12 cellular contexts compared by ENCODE assay signal in genomic region chr12:56718636-56719035, GRCh38. TPM values are rescaled to one million over a fixed set of nuclear protein-coding genes. Genes with fewer than 3 reads are reported as not detected.
DNase-seq lines count a peak whose midpoint lies in the region; ATAC-seq and TF ChIP-seq lines count a peak whose summit lies in the region.
"Had no signal": no experiment of that assay in that cellular context is flagged by ENCODE, and none has a peak within 500 bp of the region (broad histone marks: within the 10 kb centered on the region; RNA-seq: fewer than 3 reads in every experiment).

No MANE protein-coding gene starts in this region.

- no peak overlapping the region for H3K18ac ChIP-seq in H9 (ENCODE audit: insufficient read length, low read depth, low read length)

- H4K5ac ChIP-seq in H9 (ENCODE audit: insufficient read length, low read depth, low read length), result no peak overlapping the region

- H2BK15ac ChIP-seq in H9 (ENCODE audit: low read depth, low read length), result no peak overlapping the region

- DNase-seq in H9 (no peak), neural crest cell (ENCODE audit: low read depth, low spot score) (no peak), substantia nigra (lab: John Stamatoyannopoulos, UW) (no peak), NCI-H2196 (lab: John Stamatoyannopoulos, UW; ENCODE audit: unreplicated experiment) (no peak)
- no peak for DNase-seq in activated naive CD8-positive, alpha-beta T cell treated with anti-CD3 and anti-CD28 coated beads, Interleukin-2, amount 10 ng/mL, durations not matched to agents 7 days and 5 days
- DNase-seq: anterior cingulate cortex, hypothalamus, NCI-H446 had no signal

- no CpG with 5 or more reads among the region's 4 CpGs for WGBS in H9 (ENCODE audit: extremely low coverage, insufficient read length, low lambda C conversion rate)

- peaks cover 11% of the 10 kb centered on the region for H3K79me1 ChIP-seq in H9 (ENCODE audit: insufficient read depth, low read depth, low read length, poor library complexity, severe bottlenecking)

- H3K27me3 Mint-ChIP-seq in H9 (ENCODE audit: low read depth) (no peaks in the 10 kb centered on the region), neural crest cell (ENCODE audit: low read depth) (no peaks in the 10 kb centered on the region)
- H3K27me3 Mint-ChIP-seq in activated naive CD8-positive, alpha-beta T cell treated with anti-CD3 and anti-CD28 coated beads, Interleukin-2, amount 10 ng/mL, durations not matched to agents 7 days and 5 days, result no peaks in the 10 kb centered on the region

- peaks cover 75 to 91% (median 88%) of the 10 kb centered on the region in 11 experiments for H3K36me3 ChIP-seq in BLaER1 treated with 17β-estradiol and CSF1 and Interleukin-3, amounts not matched to agents 10 nM and 100 nM

- no peak overlapping the region for H3K56ac ChIP-seq in H9 (ENCODE audit: insufficient read length, low read depth, low read length)

- H4K20me1 ChIP-seq in BLaER1 treated with 17β-estradiol and CSF1 and Interleukin-3, amounts not matched to agents 10 nM and 100 nM, result peaks cover 89 to 100% (median 99%) of the 10 kb centered on the region in 11 experiments
- no peaks in the 10 kb centered on the region for H4K20me1 ChIP-seq in H9 (ENCODE audit: control insufficient read depth, insufficient read depth, insufficient read length)

- no peak overlapping the region for H4K91ac ChIP-seq in H9 (ENCODE audit: insufficient read length, low read depth, low read length)

- H3K23ac ChIP-seq in H9 (ENCODE audit: insufficient read length, low read depth, low read length), result no peak overlapping the region

- H2BK120ac ChIP-seq in H9 (ENCODE audit: low read depth, low read length, poor library complexity, severe bottlenecking), result no peak overlapping the region

- peaks cover 40% of the 10 kb centered on the region; the same call in 1 of the 2 replicates for H3K79me2 ChIP-seq in H9 (ENCODE audit: insufficient read depth, low read length)

- TF ChIP-seq CTCF in H9 (conservative IDR thresholded peaks at IDR 0.05) (no peak), neural crest cell (conservative IDR thresholded peaks at IDR 0.05) (no peak)

- no peak overlapping the region for H2BK5ac ChIP-seq in H9 (ENCODE audit: insufficient read length, low read length)

- H3K27ac ChIP-seq in BLaER1 treated with 17β-estradiol and CSF1 and Interleukin-3, amounts not matched to agents 10 nM and 100 nM, result peak overlapping the region in 8 of 11 experiments; percentile 6 to 97 (median 34); a peak in 8 of 22 replicates
- H3K27ac ChIP-seq in H9 (ENCODE audit: insufficient read length, low read depth, low read length), result no peak overlapping the region
- H3K27ac ChIP-seq in substantia nigra (ENCODE audit: low read depth, low read length, poor library complexity, severe bottlenecking), result no peak overlapping the region

- peak overlapping the region; percentile 63 to 93 (median 74); a peak in 6 of 7 replicates for H3K27ac Mint-ChIP-seq in H9
- peak overlapping the region; percentile 86 for H3K27ac Mint-ChIP-seq in activated naive CD8-positive, alpha-beta T cell treated with anti-CD3 and anti-CD28 coated beads, Interleukin-2, amount 10 ng/mL, durations not matched to agents 7 days and 5 days
- H3K27ac Mint-ChIP-seq in neural crest cell (ENCODE audit: unreplicated experiment), result no peak overlapping the region

- POLR2A ChIA-PET in activated naive CD8-positive, alpha-beta T cell treated with anti-CD3 and anti-CD28 coated beads, Interleukin-2, amount 10 ng/mL, durations not matched to agents 7 days and 5 days (lab: Charles Lee), result interaction anchor here (1.9 to 8.9 kb wide), 2 partner anchors 32 to 73 kb away, joined by 5 to 105 read pairs; partner anchors contain the start of genes ATP5F1B and PTGES3

- H3K36me3 Mint-ChIP-seq in H9 (ENCODE audit: insufficient read depth in 1 of 3, low read depth in 3 of 3) (peaks cover 75 to 85% (median 82%) of the 10 kb centered on the region in 3 experiments), neural crest cell (ENCODE audit: low read depth) (peaks cover 50% of the 10 kb centered on the region)
- peaks cover 55% of the 10 kb centered on the region for H3K36me3 Mint-ChIP-seq in activated naive CD8-positive, alpha-beta T cell treated with anti-CD3 and anti-CD28 coated beads, Interleukin-2, amount 10 ng/mL, durations not matched to agents 7 days and 5 days

- no peak overlapping the region for H2BK12ac ChIP-seq in H9 (ENCODE audit: insufficient read length, low read depth, low read length)

- ATAC-seq in activated naive CD8-positive, alpha-beta T cell treated with anti-CD3 and anti-CD28 coated beads, Interleukin-2, amount 10 ng/mL, durations not matched to agents 7 days and 5 days (ENCODE audit: low read depth), result no peak
- ATAC-seq in HG03571 (IDR thresholded peaks at IDR 0.05; ENCODE audit: unreplicated experiment), result no peak
- no peak for ATAC-seq in HG03469 (IDR thresholded peaks at IDR 0.05; ENCODE audit: unreplicated experiment)

- H3K9me3 Mint-ChIP-seq in H9 (no peaks in the 10 kb centered on the region), neural crest cell (no peaks in the 10 kb centered on the region)
- no peaks in the 10 kb centered on the region for H3K9me3 Mint-ChIP-seq in activated naive CD8-positive, alpha-beta T cell treated with anti-CD3 and anti-CD28 coated beads, Interleukin-2, amount 10 ng/mL, durations not matched to agents 7 days and 5 days

- H3K14ac ChIP-seq in H9 (ENCODE audit: insufficient read depth, low read length), result no peak overlapping the region

- H3K23me2 ChIP-seq in H9 (ENCODE audit: insufficient read length, low read depth, low read length, poor library complexity, severe bottlenecking), result peaks cover under 1% of the 10 kb centered on the region

- H3K4me2 ChIP-seq in BLaER1 treated with 17β-estradiol and CSF1 and Interleukin-3, amounts not matched to agents 10 nM and 100 nM, result peak overlapping the region; percentile 84 to 98 (median 93)
- H3K4me2 ChIP-seq in H9 (ENCODE audit: insufficient read depth, insufficient read length, low read length), result no peak overlapping the region

- no peak overlapping the region for H3K4ac ChIP-seq in H9 (ENCODE audit: low read depth, low read length)

- H3K4me1 ChIP-seq in BLaER1 treated with 17β-estradiol and CSF1 and Interleukin-3, amounts not matched to agents 10 nM and 100 nM, result peaks cover 57 to 79% (median 69%) of the 10 kb centered on the region in 10 experiments
- peaks cover 10% of the 10 kb centered on the region for H3K4me1 ChIP-seq in H9 (ENCODE audit: insufficient read depth, low read length)

- H3K27me3 ChIP-seq in BLaER1 treated with 17β-estradiol and CSF1 and Interleukin-3, amounts not matched to agents 10 nM and 100 nM, result no peaks in the 10 kb centered on the region
- no peaks in the 10 kb centered on the region for H3K27me3 ChIP-seq in H9 (ENCODE audit: insufficient read depth, low read length)

- no peak overlapping the region for H2AK5ac ChIP-seq in H9 (ENCODE audit: insufficient read length, low read length)

- peak overlapping the region in 7 of 11 experiments; percentile 7 to 59 (median 45); a peak in 8 of 22 replicates for H3K9ac ChIP-seq in BLaER1 treated with 17β-estradiol and CSF1 and Interleukin-3, amounts not matched to agents 10 nM and 100 nM
- no peak overlapping the region for H3K9ac ChIP-seq in H9 (ENCODE audit: extremely low read depth, insufficient read length, low read length)

- no peaks in the 10 kb centered on the region for H3K9me3 ChIP-seq in BLaER1 treated with 17β-estradiol and CSF1 and Interleukin-3, amounts not matched to agents 10 nM and 100 nM (replicated peaks in 1 of 11)
- H3K9me3 ChIP-seq in H9 (ENCODE audit: control insufficient read depth, low read depth, low read length), result no peaks in the 10 kb centered on the region

- H2AFZ ChIP-seq in H9 (ENCODE audit: low read length), result no peak overlapping the region

- H3K4me3 ChIP-seq in BLaER1 treated with 17β-estradiol and CSF1 and Interleukin-3, amounts not matched to agents 10 nM and 100 nM, result no peak overlapping the region; a peak in 2 of 20 replicates

- H4K8ac ChIP-seq in H9 (replicated peaks; ENCODE audit: insufficient read length, low read depth, low read length), result no peak overlapping the region

- no peak overlapping the region for H2BK20ac ChIP-seq in H9 (ENCODE audit: low read depth, low read length, poor library complexity, severe bottlenecking)

- peak overlapping the region in 1 of 2 experiments; percentile 28; a peak in 1 of 5 replicates for H3K4me3 Mint-ChIP-seq in H9
- peak overlapping the region; percentile 97 for H3K4me3 Mint-ChIP-seq in activated naive CD8-positive, alpha-beta T cell treated with anti-CD3 and anti-CD28 coated beads, Interleukin-2, amount 10 ng/mL, durations not matched to agents 7 days and 5 days
- H3K4me3 Mint-ChIP-seq in neural crest cell, result peak overlapping the region; percentile 98

- H3T11ph ChIP-seq in H9 (ENCODE audit: low read length), result no peak overlapping the region

- peaks cover 62 to 64% of the 10 kb centered on the region in 2 experiments for H3K4me1 Mint-ChIP-seq in H9
- peaks cover 70% of the 10 kb centered on the region for H3K4me1 Mint-ChIP-seq in activated naive CD8-positive, alpha-beta T cell treated with anti-CD3 and anti-CD28 coated beads, Interleukin-2, amount 10 ng/mL, durations not matched to agents 7 days and 5 days
- peaks cover 63% of the 10 kb centered on the region for H3K4me1 Mint-ChIP-seq in neural crest cell

RNA-seq across cellular contexts. Expression of gene NACA, which starts 6.5 kb away (rescaled TPM):
- total RNA-seq in H9 (2021), result 1,176 and 1,204 TPM in 2 replicates
- 100 to 1,000 TPM; 878 to 882 TPM for total RNA-seq in activated naive CD8-positive, alpha-beta T cell treated with anti-CD3 and anti-CD28 coated beads, Interleukin-2, amount 10 ng/mL, durations not matched to agents 7 days and 5 days
- total RNA-seq in neural crest cell, result 1,026 and 1,074 TPM in 2 replicates

RNA-seq across cellular contexts. Expression of gene PTGES3, which starts 30.6 kb away (rescaled TPM):
- total RNA-seq in H9 (2021), result 435 and 449 TPM in 2 replicates
- 100 to 1,000 TPM; 210 to 217 TPM for total RNA-seq in activated naive CD8-positive, alpha-beta T cell treated with anti-CD3 and anti-CD28 coated beads, Interleukin-2, amount 10 ng/mL, durations not matched to agents 7 days and 5 days
- total RNA-seq in neural crest cell, result 282 and 284 TPM in 2 replicates

RNA-seq across cellular contexts. Expression of gene PRIM1, which starts 33.5 kb away (rescaled TPM):
- total RNA-seq in H9 (2021) (46.5 and 50.7 TPM in 2 replicates), neural crest cell (45.7 and 47.3 TPM in 2 replicates)
- 10 to 100 TPM; 52.5 to 56.1 TPM for total RNA-seq in activated naive CD8-positive, alpha-beta T cell treated with anti-CD3 and anti-CD28 coated beads, Interleukin-2, amount 10 ng/mL, durations not matched to agents 7 days and 5 days

RNA-seq across cellular contexts. Expression of gene HSD17B6, which starts 44.5 kb away (rescaled TPM):
- total RNA-seq in H9 (2021), result 3.6 and 5.5 TPM in 2 replicates
- 1 to 10 TPM; 1.9 to 2.4 TPM for total RNA-seq in activated naive CD8-positive, alpha-beta T cell treated with anti-CD3 and anti-CD28 coated beads, Interleukin-2, amount 10 ng/mL, durations not matched to agents 7 days and 5 days
- 2.6 and 2.7 TPM in 2 replicates for total RNA-seq in neural crest cell
- total RNA-seq: endothelial cell of umbilical vein had no signal

Comparison
In these comparisons a context has a peak if more than half of its experiments do, and no peak if none do; other contexts are left out.
1. H3K27ac ChIP-seq: peak in BLaER1 treated with 17β-estradiol and CSF1 and Interleukin-3, amounts not matched to agents 10 nM and 100 nM (8 of 11); none in H9 (single experiment) and substantia nigra (single experiment).